9 cellular contexts compared by ENCODE assay signal in genomic region chr19:4678881-4679379, GRCh38. TPM values are rescaled to one million over a fixed set of nuclear protein-coding genes. Genes with fewer than 3 reads are reported as not detected.
DNase-seq lines count a peak whose midpoint lies in the region; TF ChIP-seq lines count a peak whose summit lies in the region.
"Had no signal": no experiment of that assay in that cellular context is flagged by ENCODE, and none has a peak within 500 bp of the region (broad histone marks: within the 10 kb centered on the region; RNA-seq: fewer than 3 reads in every experiment).

No MANE protein-coding gene starts in this region.

- in situ Hi-C loops in SK-MEL-5 (cut with HindIII; ENCODE audit: low pct_unique_long_range_greater_than_20kb, low sequenced_read_pairs): no loop called here

- no peak overlapping the region for H3K4me3 Mint-ChIP-seq in T-helper 2 cell treated with Interferon-gamma antibody and Interleukin-4, amounts not matched to agents 5 μg/mL and 100 μg/mL, for 36 hours
- H3K4me3 Mint-ChIP-seq: stimulated activated memory B cell treated with anti-CD40 and anti-IgM and Interleukin-4, amounts not matched to agents 10 μg/mL and 1 μg/mL and 100 μg/mL, for 72 hours had no signal

- DNase-seq in T-helper 2 cell (peak in 3 of 5 experiments; percentile 4 to 27 (median 16)), SK-MEL-5 (ENCODE audit: low read depth, low spot score) (peak; percentile 50), fibroblast of lung (ENCODE audit: low read depth in 2 of 2) (peak; percentile 23 to 33), inferior parietal cortex (ENCODE audit: extremely low spot score) (no peak), GM10248 (ENCODE audit: extremely low spot score) (no peak), germinal center (ENCODE audit: low spot score) (no peak)
- DNase-seq in T-helper 2 cell treated with Interferon-gamma antibody and Interleukin-4, amounts not matched to agents 5 μg/mL and 100 μg/mL, for 36 hours (ENCODE audit: low spot score): no peak
- peak in 2 of 3 donors; percentile 8 to 20 for DNase-seq in stimulated activated CD4-positive, alpha-beta T cell treated with anti-CD3 and anti-CD28 coated beads, TNF-alpha, amount 100 ng/mL, for 48 hours (ENCODE audit: low read depth in 3 of 3)

- H3K27me3 Mint-ChIP-seq in T-helper 2 cell treated with Interferon-gamma antibody and Interleukin-4, amounts not matched to agents 5 μg/mL and 100 μg/mL, for 36 hours (ENCODE audit: low read depth): no peaks in the 10 kb centered on the region
- H3K27me3 Mint-ChIP-seq: stimulated activated memory B cell treated with anti-CD40 and anti-IgM and Interleukin-4, amounts not matched to agents 10 μg/mL and 1 μg/mL and 100 μg/mL, for 72 hours had no signal

- peaks cover 20% of the 10 kb centered on the region for H3K36me3 ChIP-seq in fibroblast of lung (ENCODE audit: control insufficient read depth, insufficient read depth, low read length)

- H3K9ac ChIP-seq in fibroblast of lung (ENCODE audit: insufficient read depth, low read length): no peak overlapping the region

- H3K4me1 Mint-ChIP-seq in T-helper 2 cell treated with Interferon-gamma antibody and Interleukin-4, amounts not matched to agents 5 μg/mL and 100 μg/mL, for 36 hours (ENCODE audit: low read depth): no peaks in the 10 kb centered on the region

- H3K27ac Mint-ChIP-seq in T-helper 2 cell treated with Interferon-gamma antibody and Interleukin-4, amounts not matched to agents 5 μg/mL and 100 μg/mL, for 36 hours: no peak overlapping the region
- H3K27ac Mint-ChIP-seq: stimulated activated memory B cell treated with anti-CD40 and anti-IgM and Interleukin-4, amounts not matched to agents 10 μg/mL and 1 μg/mL and 100 μg/mL, for 72 hours had no signal

- TF ChIP-seq CTCF in fibroblast of lung (conservative IDR thresholded peaks at IDR 0.05 in 1 of 2, IDR thresholded peaks at IDR 0.05 in 1 of 2; ENCODE audit: low read depth in 1 of 2, low read length in 2 of 2): no peak
- no peak for TF ChIP-seq CTCF in GM10248 (IDR thresholded peaks at IDR 0.05; ENCODE audit: control extremely low read depth, extremely low read depth, low read depth, missing control alignments)

- CTCF ChIA-PET in GM10248 (lab: Yijun Ruan, JAX): no interaction called here

- H3K79me2 ChIP-seq in fibroblast of lung (ENCODE audit: control insufficient read depth, insufficient read depth, low read length): no peaks in the 10 kb centered on the region

- no peaks in the 10 kb centered on the region for H3K9me3 ChIP-seq in fibroblast of lung (ENCODE audit: control insufficient read depth, insufficient read depth, low read depth, low read length)

- H2AFZ ChIP-seq in fibroblast of lung (ENCODE audit: low read length): no peak overlapping the region

- no peak overlapping the region for H3K4me2 ChIP-seq in fibroblast of lung (ENCODE audit: extremely low read depth, insufficient read depth, low read length)

- no peaks in the 10 kb centered on the region for H3K27me3 ChIP-seq in fibroblast of lung (ENCODE audit: control insufficient read depth, insufficient read depth, low read length)

- H3K4me1 ChIP-seq in fibroblast of lung (ENCODE audit: control insufficient read depth, extremely low read depth, insufficient read depth, low read length): no peaks in the 10 kb centered on the region

- no peaks in the 10 kb centered on the region for H3K9me3 Mint-ChIP-seq in T-helper 2 cell treated with Interferon-gamma antibody and Interleukin-4, amounts not matched to agents 5 μg/mL and 100 μg/mL, for 36 hours
- H3K9me3 Mint-ChIP-seq: stimulated activated memory B cell treated with anti-CD40 and anti-IgM and Interleukin-4, amounts not matched to agents 10 μg/mL and 1 μg/mL and 100 μg/mL, for 72 hours had no signal

- no peak overlapping the region for H3K4me3 ChIP-seq in fibroblast of lung (replicated peaks in 1 of 4; ENCODE audit: control extremely low read depth in 1 of 4, insufficient read depth in 1 of 4, low read depth in 3 of 4, low read length in 4 of 4)

- H4K20me1 ChIP-seq in fibroblast of lung (ENCODE audit: control insufficient read depth, extremely low read depth, insufficient read depth, low read length): no peaks in the 10 kb centered on the region

- peaks cover 24% of the 10 kb centered on the region for H3K36me3 Mint-ChIP-seq in T-helper 2 cell treated with Interferon-gamma antibody and Interleukin-4, amounts not matched to agents 5 μg/mL and 100 μg/mL, for 36 hours (ENCODE audit: low read depth)

- POLR2A ChIA-PET in GM10248 (lab: Yijun Ruan, JAX): no interaction called here

- no peak overlapping the region for H3K27ac ChIP-seq in fibroblast of lung (ENCODE audit: insufficient read depth, low read length)

RNA-seq across cellular contexts. Expression of gene MYDGF, which starts 8.8 kb away (rescaled TPM):
- 321 and 322 TPM in 2 replicates for total RNA-seq in SK-MEL-5 (2014; rRNA removed; shearing (Covaris generic))
- 338 and 373 TPM in 2 replicates for polyA plus RNA-seq in SK-MEL-5 (2015; cell fraction: cytosol; rRNA removed)
- polyA plus RNA-seq in SK-MEL-5 (2015; cell fraction: nucleus; rRNA removed): 23.2 and 32.3 TPM in 2 replicates
- 140 and 181 TPM in 2 replicates for total RNA-seq in fibroblast of lung
- 167 and 190 TPM in 2 replicates for polyA plus RNA-seq in fibroblast of lung
- 303 and 376 TPM in 2 replicates for polyA plus RNA-seq in fibroblast of lung (2012)
- polyA minus RNA-seq in fibroblast of lung (ENCODE audit: low replicate concordance): 108 and 137 TPM in 2 replicates

RNA-seq across cellular contexts. Expression of gene TNFAIP8L1, which starts 39.6 kb away (rescaled TPM):
- 2.8 and 3.5 TPM in 2 replicates for total RNA-seq in SK-MEL-5 (2014; rRNA removed; shearing (Covaris generic))
- polyA plus RNA-seq in SK-MEL-5 (2015; cell fraction: cytosol; rRNA removed): 9.3 and 11.0 TPM in 2 replicates
- polyA plus RNA-seq in SK-MEL-5 (2015; cell fraction: nucleus; rRNA removed): 1.3 and 2.5 TPM in 2 replicates
- 1.5 and 4.0 TPM in 2 replicates for total RNA-seq in fibroblast of lung
- 2.3 and 3.0 TPM in 2 replicates for polyA plus RNA-seq in fibroblast of lung
- 3.2 and 4.4 TPM in 2 replicates for polyA plus RNA-seq in fibroblast of lung (2012)
- 3.5 and 4.9 TPM in 2 replicates for polyA minus RNA-seq in fibroblast of lung (ENCODE audit: low replicate concordance)

RNA-seq across cellular contexts. Expression of gene DPP9, which starts 44.7 kb away (rescaled TPM):
- total RNA-seq in SK-MEL-5 (2014; rRNA removed; shearing (Covaris generic)): 34.4 and 47.9 TPM in 2 replicates
- polyA plus RNA-seq in SK-MEL-5 (2015; cell fraction: cytosol; rRNA removed): 135 and 137 TPM in 2 replicates
- polyA plus RNA-seq in SK-MEL-5 (2015; cell fraction: nucleus; rRNA removed): 64.0 and 107 TPM in 2 replicates
- total RNA-seq in fibroblast of lung: 14.4 and 27.1 TPM in 2 replicates
- 3.6 and 8.2 TPM in 2 replicates for polyA plus RNA-seq in fibroblast of lung
- polyA plus RNA-seq in fibroblast of lung (2012): 23.9 and 51.6 TPM in 2 replicates
- polyA minus RNA-seq in fibroblast of lung (ENCODE audit: low replicate concordance): 53.6 and 82.5 TPM in 2 replicates

Comparison
In these comparisons a context has a peak if more than half of its experiments do, and no peak if none do; other contexts are left out.
1. DNase-seq: peak in T-helper 2 cell (3 of 5), SK-MEL-5 (single experiment), fibroblast of lung (2 of 2) and stimulated activated CD4-positive, alpha-beta T cell treated with anti-CD3 and anti-CD28 coated beads, TNF-alpha, amount 100 ng/mL, for 48 hours (2 of 3); none in T-helper 2 cell treated with Interferon-gamma antibody and Interleukin-4, amounts not matched to agents 5 μg/mL and 100 μg/mL, for 36 hours (single experiment), inferior parietal cortex (single experiment), GM10248 (single experiment) and germinal center (single experiment).